Comparison of ENCODE assay signal across 8 cellular contexts in the genomic region with DNA sequence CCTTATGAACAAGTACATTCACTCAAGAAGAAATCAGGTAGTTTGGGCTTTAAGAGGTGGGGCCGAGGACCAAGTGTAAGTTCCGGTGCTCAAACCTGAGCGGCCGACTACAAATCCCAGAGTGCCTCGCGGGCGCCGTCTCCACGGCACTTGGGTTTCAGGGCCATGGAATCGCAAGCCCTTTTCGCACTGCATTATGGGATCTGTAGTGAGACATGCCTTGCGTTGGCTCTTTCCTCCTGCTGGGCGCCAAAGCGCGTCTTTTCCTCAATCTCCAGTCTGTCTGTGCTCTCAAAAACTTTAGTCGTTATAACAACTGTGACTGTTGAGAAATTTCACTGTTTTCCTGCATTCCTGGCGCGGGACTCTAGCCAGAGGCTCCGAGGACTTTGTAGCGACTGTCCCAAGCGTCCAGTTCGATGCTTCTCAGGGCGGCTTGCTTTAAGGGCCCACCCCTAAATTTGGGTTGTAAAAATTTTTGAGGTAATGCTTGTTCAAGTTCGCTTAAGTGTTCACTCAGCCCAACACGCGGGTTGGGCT. TPM values are rescaled to one million over a fixed set of nuclear protein-coding genes. Genes with fewer than 3 reads are reported as not detected.
DNase-seq lines count a peak whose midpoint lies in the region; ATAC-seq and TF ChIP-seq lines count a peak whose summit lies in the region.

No MANE protein-coding gene starts in this region.

- H3K36me3 ChIP-seq in GM06990 (ENCODE audit: control insufficient read depth, insufficient read depth, low read length), result no peaks in the 10 kb centered on the region; the same call in 1 of the 2 replicates

- no peak for TF ChIP-seq CTCF in GM06990 (IDR thresholded peaks at IDR 0.05; ENCODE audit: insufficient read depth, low read length, poor library complexity, severe bottlenecking)

- peak; percentile 93 for DNase-seq in GM06990 (ENCODE audit: extremely low read depth, insufficient read length)
- peak; percentile 96 for DNase-seq in NCI-H1105 (lab: John Stamatoyannopoulos, UW)
- DNase-seq in activated naive CD4-positive, alpha-beta T cell treated with anti-CD3 and anti-CD28 coated beads, Interleukin-2, amount 50 U/mL, for 72 hours (ENCODE audit: low spot score in 2 of 2), result peak; percentile 86 to 93
- DNase-seq in glomerular visceral epithelial cell (ENCODE audit: extremely low spot score), result peak; percentile 96
- DNase-seq in nucleus accumbens (lab: John Stamatoyannopoulos, UW), result peak; percentile 76 to 99 (median 94)
- peak; percentile 100 for DNase-seq in superior temporal gyrus (ENCODE audit: extremely low spot score)

- ATAC-seq in HG02642 (IDR thresholded peaks at IDR 0.05; ENCODE audit: poor library complexity, unreplicated experiment) (peak; percentile 77), SK-N-SH treated with all-trans-retinoic acid at 6 μM for 48 hours (peak; percentile 77)
- ATAC-seq in activated naive CD4-positive, alpha-beta T cell treated with anti-CD3 and anti-CD28 coated beads, Interleukin-2, amount 50 U/mL, for 72 hours, result peak; percentile 79 to 85

- H3K36me3 Mint-ChIP-seq in activated naive CD4-positive, alpha-beta T cell treated with anti-CD3 and anti-CD28 coated beads, Interleukin-2, amount 50 U/mL, for 72 hours, result peaks cover 0 to 6% of the 10 kb centered on the region in 2 donors

- no peaks in the 10 kb centered on the region for H3K27me3 ChIP-seq in GM06990 (replicated peaks; ENCODE audit: control insufficient read depth, insufficient read depth, low read length)

- peak overlapping the region; percentile 92 for H3K4me3 ChIP-seq in GM06990 (replicated peaks; ENCODE audit: low read depth, low read length)

- H3K27ac Mint-ChIP-seq in activated naive CD4-positive, alpha-beta T cell treated with anti-CD3 and anti-CD28 coated beads, Interleukin-2, amount 50 U/mL, for 72 hours, result peak overlapping the region; percentile 93 to 97

- no peaks in the 10 kb centered on the region for H3K9me3 Mint-ChIP-seq in activated naive CD4-positive, alpha-beta T cell treated with anti-CD3 and anti-CD28 coated beads, Interleukin-2, amount 50 U/mL, for 72 hours

TF ChIP-seq in SK-N-SH treated with all-trans-retinoic acid at 6 μM for 48 hours, 23 proteins besides CTCF, POLR2A, EP300 and RAD21:
- no peak for TF ChIP-seq TCF4 (CRISPR knock-in tag; IDR thresholded peaks at IDR 0.05; ENCODE audit: borderline replicate concordance)
- TF ChIP-seq CSDC2 (CRISPR knock-in tag; IDR thresholded peaks at IDR 0.05), result peak; percentile 21; the same call in 1 of the 2 replicates

RNA-seq across cellular contexts. Expression of a gene that starts 0.4 kb away (rescaled TPM):
- 10 to 100 TPM; 33.3 to 55.5 TPM for total RNA-seq in activated naive CD4-positive, alpha-beta T cell treated with anti-CD3 and anti-CD28 coated beads, Interleukin-2, amount 50 U/mL, for 72 hours

RNA-seq across cellular contexts. Expression of a gene that starts 3.2 kb away (rescaled TPM):
- total RNA-seq in activated naive CD4-positive, alpha-beta T cell treated with anti-CD3 and anti-CD28 coated beads, Interleukin-2, amount 50 U/mL, for 72 hours, result 1 to 10 TPM; 2.6 to 6.8 TPM

Comparison
In these comparisons a context has a peak if more than half of its experiments do, and no peak if none do; other contexts are left out.
1. Peak in every context shown above with its lines: DNase-seq, ATAC-seq and H3K4me3 ChIP-seq.